12 cellular contexts compared by ENCODE assay signal in genomic region chr9:71741841-71742648, GRCh38. TPM values are rescaled to one million over a fixed set of nuclear protein-coding genes. Genes with fewer than 3 reads are reported as not detected.
A peak's percentile ranks its signal among the peaks of the same experiment; 100 is the strongest.
DNase-seq lines count a peak whose midpoint lies in the region; ATAC-seq, FAIRE-seq and TF ChIP-seq lines count a peak whose summit lies in the region.
"Had no signal": no experiment of that assay in that cellular context is flagged by ENCODE, and none has a peak within 500 bp of the region (broad histone marks: within the 10 kb centered on the region; RNA-seq: fewer than 3 reads in every experiment).

No MANE protein-coding gene starts in this region.

- no peak overlapping the region for H2AFZ ChIP-seq in astrocyte (ENCODE audit: low read depth, low read length)

- peaks cover 19% of the 10 kb centered on the region for H4K20me1 ChIP-seq in astrocyte (ENCODE audit: insufficient read depth, low read length)

- no peak overlapping the region for H3K27ac ChIP-seq in astrocyte (ENCODE audit: low read depth, low read length)
- no peak overlapping the region for H3K27ac ChIP-seq in coronary artery

- H3K27ac Mint-ChIP-seq in astrocyte (ENCODE audit: unreplicated experiment), result no peak overlapping the region
- peak overlapping the region; percentile 56 for H3K27ac Mint-ChIP-seq in stimulated activated naive B cell treated with anti-CD40 and anti-IgM and Interleukin-4, amounts not matched to agents 10 μg/mL and 1 μg/mL and 100 μg/mL, for 72 hours
- no peak overlapping the region for H3K27ac Mint-ChIP-seq in activated CD4-positive, alpha-beta T cell treated with anti-CD3 and anti-CD28 coated beads for 36 hours
- H3K27ac Mint-ChIP-seq: activated CD8-positive, alpha-beta T cell treated with anti-CD3 and anti-CD28 coated beads, Interleukin-2, amount 10 ng/mL, durations not matched to agents 7 days and 5 days had no signal

- H3K79me2 ChIP-seq in astrocyte (ENCODE audit: insufficient read depth, low read length), result peaks cover 3% of the 10 kb centered on the region

- intact Hi-C loops in activated CD4-positive, alpha-beta T cell treated with anti-CD3 and anti-CD28 coated beads for 36 hours (cut with DNase I, micrococcal nuclease), result no loop called here

- TF ChIP-seq CTCF in astrocyte (IDR thresholded peaks at IDR 0.05; ENCODE audit: insufficient read depth, low read depth, low read length), result no peak
- no peak for TF ChIP-seq CTCF in coronary artery (IDR thresholded peaks at IDR 0.05)

- DNase-seq in HuH-7.5 (ENCODE audit: low spot score) (peak; percentile 51), astrocyte (ENCODE audit: low read depth) (peak; percentile 61), iris pigment epithelial cell (ENCODE audit: low read depth) (peak; percentile 93), coronary artery (ENCODE audit: low spot score) (no peak)
- no peak for DNase-seq in stimulated activated naive B cell treated with anti-CD40 and anti-IgM and Interleukin-4, amounts not matched to agents 10 μg/mL and 1 μg/mL and 100 μg/mL, for 72 hours
- DNase-seq in activated CD4-positive, alpha-beta T cell treated with anti-CD3 and anti-CD28 coated beads for 36 hours, result no peak
- DNase-seq: activated CD8-positive, alpha-beta T cell treated with anti-CD3 and anti-CD28 coated beads, Interleukin-2, amount 10 ng/mL, durations not matched to agents 7 days and 5 days; DMS 273 treated with DMSO at 0.1 percent for 48 hours; NCI-H1417 had no signal

- H3K9me3 ChIP-seq in astrocyte (ENCODE audit: insufficient read depth, low read depth, low read length), result no peaks in the 10 kb centered on the region

- no peak for FAIRE-seq in astrocyte (lab: Jason Lieb, UNC)
- FAIRE-seq: urothelium cell line had no signal

- H3K4me3 ChIP-seq in astrocyte (ENCODE audit: insufficient read depth, low read depth, low read length) (no peak overlapping the region), coronary artery (no peak overlapping the region)

- no peak overlapping the region for H3K9ac ChIP-seq in astrocyte (ENCODE audit: low read length)

- H3K4me3 Mint-ChIP-seq in astrocyte (ENCODE audit: unreplicated experiment), result no peak overlapping the region
- no peak overlapping the region for H3K4me3 Mint-ChIP-seq in stimulated activated naive B cell treated with anti-CD40 and anti-IgM and Interleukin-4, amounts not matched to agents 10 μg/mL and 1 μg/mL and 100 μg/mL, for 72 hours
- no peak overlapping the region for H3K4me3 Mint-ChIP-seq in activated CD4-positive, alpha-beta T cell treated with anti-CD3 and anti-CD28 coated beads for 36 hours
- H3K4me3 Mint-ChIP-seq: activated CD8-positive, alpha-beta T cell treated with anti-CD3 and anti-CD28 coated beads, Interleukin-2, amount 10 ng/mL, durations not matched to agents 7 days and 5 days had no signal

- H3K4me2 ChIP-seq in astrocyte (ENCODE audit: low read length), result peak overlapping the region; percentile 5

- H3K27me3 ChIP-seq in astrocyte (ENCODE audit: insufficient read depth, low read length), result no peaks in the 10 kb centered on the region

- peaks cover 14% of the 10 kb centered on the region for H3K36me3 Mint-ChIP-seq in astrocyte (ENCODE audit: low read depth, unreplicated experiment)
- H3K36me3 Mint-ChIP-seq in stimulated activated naive B cell treated with anti-CD40 and anti-IgM and Interleukin-4, amounts not matched to agents 10 μg/mL and 1 μg/mL and 100 μg/mL, for 72 hours, result peaks cover 18 to 33% of the 10 kb centered on the region in 2 donors
- peaks cover 50% of the 10 kb centered on the region for H3K36me3 Mint-ChIP-seq in activated CD4-positive, alpha-beta T cell treated with anti-CD3 and anti-CD28 coated beads for 36 hours (ENCODE audit: low read depth)

- POLR2A ChIA-PET in activated CD4-positive, alpha-beta T cell treated with anti-CD3 and anti-CD28 coated beads for 36 hours (lab: Charles Lee), result interaction anchor here (0.6 kb wide), 1 partner anchor 57 kb away, joined by 8 read pairs; no protein-coding TSS in a partner anchor

- ATAC-seq in stimulated activated naive B cell treated with anti-CD40 and anti-IgM and Interleukin-4, amounts not matched to agents 10 μg/mL and 1 μg/mL and 100 μg/mL, for 72 hours (replicated peaks), result no peak
- ATAC-seq in activated CD4-positive, alpha-beta T cell treated with anti-CD3 and anti-CD28 coated beads for 36 hours, result no peak
- ATAC-seq in GM19467 (IDR thresholded peaks at IDR 0.05; ENCODE audit: unreplicated experiment), result no peak
- ATAC-seq: activated CD8-positive, alpha-beta T cell treated with anti-CD3 and anti-CD28 coated beads, Interleukin-2, amount 10 ng/mL, durations not matched to agents 7 days and 5 days; esophagus mucosa had no signal

- H3K9me3 Mint-ChIP-seq in astrocyte (ENCODE audit: unreplicated experiment), result no peaks in the 10 kb centered on the region
- no peaks in the 10 kb centered on the region for H3K9me3 Mint-ChIP-seq in stimulated activated naive B cell treated with anti-CD40 and anti-IgM and Interleukin-4, amounts not matched to agents 10 μg/mL and 1 μg/mL and 100 μg/mL, for 72 hours
- no peaks in the 10 kb centered on the region for H3K9me3 Mint-ChIP-seq in activated CD4-positive, alpha-beta T cell treated with anti-CD3 and anti-CD28 coated beads for 36 hours (ENCODE audit: low read depth)

- peaks cover 27% of the 10 kb centered on the region for H3K4me1 Mint-ChIP-seq in astrocyte (ENCODE audit: low read depth, unreplicated experiment)
- H3K4me1 Mint-ChIP-seq in stimulated activated naive B cell treated with anti-CD40 and anti-IgM and Interleukin-4, amounts not matched to agents 10 μg/mL and 1 μg/mL and 100 μg/mL, for 72 hours, result peaks cover 7 to 30% of the 10 kb centered on the region in 2 donors
- H3K4me1 Mint-ChIP-seq in activated CD4-positive, alpha-beta T cell treated with anti-CD3 and anti-CD28 coated beads for 36 hours, result peaks cover 6% of the 10 kb centered on the region

- H3K4me1 ChIP-seq in astrocyte (ENCODE audit: insufficient read depth, low read length), result peaks cover 10% of the 10 kb centered on the region

- no peaks in the 10 kb centered on the region for H3K27me3 Mint-ChIP-seq in astrocyte (ENCODE audit: low read depth, unreplicated experiment)
- no peaks in the 10 kb centered on the region for H3K27me3 Mint-ChIP-seq in stimulated activated naive B cell treated with anti-CD40 and anti-IgM and Interleukin-4, amounts not matched to agents 10 μg/mL and 1 μg/mL and 100 μg/mL, for 72 hours
- no peaks in the 10 kb centered on the region for H3K27me3 Mint-ChIP-seq in activated CD4-positive, alpha-beta T cell treated with anti-CD3 and anti-CD28 coated beads for 36 hours

- H3K36me3 ChIP-seq in astrocyte (ENCODE audit: insufficient read depth, low read length), result peaks cover 10% of the 10 kb centered on the region

- CTCF ChIA-PET in activated CD4-positive, alpha-beta T cell treated with anti-CD3 and anti-CD28 coated beads for 36 hours (lab: Charles Lee), result no interaction called here

RNA-seq across cellular contexts. Expression of gene CEMIP2, which starts 26.3 kb away (rescaled TPM):
- 137 and 139 TPM in 2 replicates for total RNA-seq in astrocyte
- total RNA-seq in activated CD4-positive, alpha-beta T cell treated with anti-CD3 and anti-CD28 coated beads for 36 hours, result 10 to 100 TPM; 34.1 to 41.0 TPM

Comparison
In these comparisons a context has a peak if more than half of its experiments do, and no peak if none do; other contexts are left out.
1. DNase-seq: peak in HuH-7.5 (single experiment), astrocyte (single experiment) and iris pigment epithelial cell (single experiment); none in stimulated activated naive B cell treated with anti-CD40 and anti-IgM and Interleukin-4, amounts not matched to agents 10 μg/mL and 1 μg/mL and 100 μg/mL, for 72 hours (single experiment), coronary artery (single experiment) and activated CD4-positive, alpha-beta T cell treated with anti-CD3 and anti-CD28 coated beads for 36 hours (single experiment).